In the genomic region with DNA sequence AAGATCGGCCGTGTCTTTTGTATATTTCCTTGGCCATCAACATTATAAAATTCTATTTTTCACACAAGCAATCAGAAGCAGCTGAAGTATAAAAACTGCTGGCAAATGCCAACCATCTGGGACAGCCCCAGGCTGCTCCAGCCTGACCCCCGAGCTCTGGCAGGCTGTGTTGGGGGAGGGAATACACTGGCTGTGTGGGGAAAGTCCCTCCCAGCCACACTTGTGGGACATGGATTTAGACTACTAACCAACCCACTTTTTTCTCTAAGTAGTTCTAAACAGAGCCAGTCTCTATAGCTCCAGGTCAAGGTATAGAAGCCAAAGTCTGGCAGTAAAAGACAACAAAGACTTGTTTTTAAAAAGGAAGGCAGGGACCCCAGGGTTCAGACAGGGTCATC, we compare ENCODE assay signal across 13 cellular contexts. TPM values are rescaled to one million over a fixed set of nuclear protein-coding genes. Genes with fewer than 3 reads are reported as not detected.
DNase-seq lines count a peak whose midpoint lies in the region; ATAC-seq and TF ChIP-seq lines count a peak whose summit lies in the region.
"Had no signal": no experiment of that assay in that cellular context is flagged by ENCODE, and none has a peak within 500 bp of the region (broad histone marks: within the 10 kb centered on the region; RNA-seq: fewer than 3 reads in every experiment).

No MANE protein-coding gene starts in this region.

- H3K4me3 ChIP-seq in GM23248 (peak overlapping the region; percentile 14; the same call in 1 of the 2 replicates), upper lobe of left lung (no peak overlapping the region), colonic mucosa (no peak overlapping the region)
- H3K4me3 ChIP-seq: prostate gland had no signal

- no peak overlapping the region for H2AFZ ChIP-seq in GM23248

- H3K27ac ChIP-seq in GM23248, result peak overlapping the region; percentile 52
- H3K27ac ChIP-seq in upper lobe of left lung, result no peak overlapping the region
- H3K27ac ChIP-seq in colonic mucosa, result no peak overlapping the region
- H3K27ac ChIP-seq: prostate gland had no signal

- no peak for TF ChIP-seq POLR2A in upper lobe of left lung (IDR thresholded peaks at IDR 0.05)

- peak overlapping the region; percentile 51 for H3K4me2 ChIP-seq in GM23248 (ENCODE audit: unreplicated experiment)

- 12 to 16% methylated on average over 3 of the region's 3 CpGs for WGBS in GM23248 (ENCODE audit: low coverage in 1 of 2, low lambda C conversion rate in 2 of 2, missing lambda C conversion rate in 2 of 2), 2 experiments
- WGBS in upper lobe of left lung, 2 donors, result 62 to 69% methylated on average over 3 of the region's 3 CpGs

- DNase-seq in GM23248, result peak; percentile 41
- DNase-seq in amygdala (lab: John Stamatoyannopoulos, UW), result peak in 49 of 56 donors; percentile 20 to 84 (median 60)
- peak in 39 of 51 donors; percentile 14 to 89 (median 56) for DNase-seq in hypothalamus (lab: John Stamatoyannopoulos, UW)
- no peak for DNase-seq in sciatic nerve (ENCODE audit: low spot score)
- no peak for DNase-seq in upper lobe of left lung
- DNase-seq in DMS79 (lab: John Stamatoyannopoulos, UW), result no peak
- no peak for DNase-seq in activated CD4-positive, alpha-beta T cell treated with anti-CD3 and anti-CD28 coated beads for 4 hours
- DNase-seq in colonic mucosa, result no peak
- DNase-seq: central memory CD4-positive, alpha-beta T cell; NCI-H1436 had no signal

- peaks cover 14% of the 10 kb centered on the region for H3K79me2 ChIP-seq in GM23248 (ENCODE audit: insufficient read depth)

- no peaks in the 10 kb centered on the region for H3K27me3 ChIP-seq in GM23248 (replicated peaks; ENCODE audit: insufficient read depth)
- no peaks in the 10 kb centered on the region for H3K27me3 ChIP-seq in upper lobe of left lung
- no peaks in the 10 kb centered on the region for H3K27me3 ChIP-seq in colonic mucosa

- in situ Hi-C loops in GM23248 (cut with MboI), result no loop called here

- ATAC-seq in sciatic nerve (peak; percentile 89), upper lobe of left lung (ENCODE audit: low FRiP score in 2 of 2) (no peak)

- H3K9me3 ChIP-seq in GM23248 (ENCODE audit: low read depth) (no peaks in the 10 kb centered on the region), upper lobe of left lung (no peaks in the 10 kb centered on the region), colonic mucosa (no peaks in the 10 kb centered on the region)
- H3K9me3 ChIP-seq: prostate gland had no signal

- H3K9ac ChIP-seq in GM23248, result 0 out of 2 replicates have a peak overlapping the region, but pooled peaks have one; percentile 20
- H3K9ac ChIP-seq in colonic mucosa (ENCODE audit: low read depth in 2 of 2, low read length in 2 of 2), result no peak overlapping the region

- TF ChIP-seq EP300 in upper lobe of left lung (IDR thresholded peaks at IDR 0.05), result no peak

- no peak for TF ChIP-seq CTCF in upper lobe of left lung (IDR thresholded peaks at IDR 0.05)
- TF ChIP-seq CTCF in colonic mucosa (IDR thresholded peaks at IDR 0.05), result no peak

- intact Hi-C loops in sciatic nerve (cut with DNase I), result no loop called here
- intact Hi-C loops in colonic mucosa (cut with DNase I), result no loop called here

- H3F3A ChIP-seq in GM23248 (ENCODE audit: insufficient read depth), result peaks cover 39% of the 10 kb centered on the region

- no peaks in the 10 kb centered on the region for H3K36me3 ChIP-seq in GM23248 (ENCODE audit: low read depth)
- peaks cover 0 to 19% (median 6%) of the 10 kb centered on the region in 4 donors for H3K36me3 ChIP-seq in upper lobe of left lung
- no peaks in the 10 kb centered on the region for H3K36me3 ChIP-seq in colonic mucosa
- H3K36me3 ChIP-seq: prostate gland had no signal

- no peaks in the 10 kb centered on the region for H3K9me2 ChIP-seq in GM23248 (ENCODE audit: insufficient read depth)

- H3K4me1 ChIP-seq in GM23248 (ENCODE audit: insufficient read depth), result peaks cover 52% of the 10 kb centered on the region
- H3K4me1 ChIP-seq in upper lobe of left lung, result peaks cover 5 to 15% (median 8%) of the 10 kb centered on the region in 4 donors
- H3K4me1 ChIP-seq in colonic mucosa, result no peaks in the 10 kb centered on the region
- H3K4me1 ChIP-seq: prostate gland had no signal

- H4K20me1 ChIP-seq in GM23248 (ENCODE audit: insufficient read depth), result no peaks in the 10 kb centered on the region

RNA-seq across cellular contexts. Expression of gene POMT2, which starts 13.6 kb away (rescaled TPM):
- 21.0 and 28.3 TPM in 2 replicates for total RNA-seq in GM23248 (2014; rRNA removed; shearing (Covaris generic))
- polyA plus RNA-seq in GM23248 (2016; fragmentation: Nextera tagmentation; extraction: Ambion mirVana), result 18.0 and 20.7 TPM in 2 replicates
- total RNA-seq in sciatic nerve (30.4 TPM), upper lobe of left lung (10 to 100 TPM; 14.6 to 36.7 (median 25.4) TPM), colonic mucosa (10 to 100 TPM; 13.0 to 37.7 TPM)

RNA-seq across cellular contexts. Expression of gene GSTZ1, which starts 13.7 kb away (rescaled TPM):
- total RNA-seq in GM23248 (2014; rRNA removed; shearing (Covaris generic)), result 26.1 and 26.2 TPM in 2 replicates
- 9.7 and 14.9 TPM in 2 replicates for polyA plus RNA-seq in GM23248 (2016; fragmentation: Nextera tagmentation; extraction: Ambion mirVana)
- total RNA-seq in sciatic nerve, result 9.5 TPM
- total RNA-seq in upper lobe of left lung, result 10 to 100 TPM; 12.4 to 35.6 (median 19.0) TPM
- 10 to 100 TPM; 31.2 to 33.6 TPM for total RNA-seq in colonic mucosa

RNA-seq across cellular contexts. Expression of gene NGB, which starts 36.1 kb away (rescaled TPM):
- total RNA-seq in GM23248 (2014; rRNA removed; shearing (Covaris generic)), result not detected in 2 replicates
- not detected in 2 replicates for polyA plus RNA-seq in GM23248 (2016; fragmentation: Nextera tagmentation; extraction: Ambion mirVana)
- total RNA-seq in sciatic nerve (not detected), upper lobe of left lung (under 1 TPM in 1 of 6 donors, not detected in 5; 0.30 TPM), colonic mucosa (1 to 10 TPM in 1 of 2 donors, not detected in 1; 1.5 TPM)
- total RNA-seq: activated CD8-positive, alpha-beta memory T cell treated with anti-CD3 and anti-CD28 coated beads for 36 hours; SK-MEL-5 had no signal

Comparison
In these comparisons a context has a peak if more than half of its experiments do, and no peak if none do; other contexts are left out.
1. DNase-seq: peak in GM23248 (single experiment), amygdala (49 of 56) and hypothalamus (39 of 51); none in sciatic nerve (single experiment), upper lobe of left lung (0 of 2), DMS79 (single experiment), activated CD4-positive, alpha-beta T cell treated with anti-CD3 and anti-CD28 coated beads for 4 hours (0 of 2) and colonic mucosa (single experiment).